In the genomic region with DNA sequence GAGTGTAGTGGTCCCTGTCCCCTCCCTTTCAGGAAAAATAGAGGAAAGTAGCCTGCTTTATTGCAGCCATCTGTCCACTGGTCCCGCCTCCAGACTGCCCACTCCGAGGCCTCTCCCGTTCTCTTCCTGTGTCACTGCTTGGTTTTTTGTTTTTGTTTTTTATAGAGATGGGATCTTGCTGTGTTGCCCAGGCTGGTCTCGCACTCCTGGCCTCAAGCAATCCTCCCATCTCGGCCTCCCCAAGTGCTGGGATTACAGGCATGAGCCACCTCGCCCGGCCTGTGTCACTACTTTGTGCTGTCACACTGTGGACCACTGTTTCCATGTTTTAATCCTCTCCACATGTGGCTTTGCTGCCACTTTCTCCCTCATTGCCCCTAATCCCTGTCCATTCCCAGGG, we compare ENCODE assay signal across 28 cellular contexts.
"Had no signal": no experiment of that assay in that cellular context is flagged by ENCODE, and none has a peak within 500 bp of the region (broad histone marks: within the 10 kb centered on the region; RNA-seq: fewer than 3 reads in every experiment).

No MANE protein-coding gene starts in this region.

- H3K27ac ChIP-seq: coronary artery, esophagus squamous epithelium, neural progenitor cell, parathyroid adenoma, suprapubic skin, upper lobe of right lung, uterus had no signal

- H3K4me3 ChIP-seq: coronary artery, esophagus squamous epithelium, lung, mucosa of descending colon, neural progenitor cell, smooth muscle cell, suprapubic skin, transverse colon, upper lobe of right lung, uterus had no signal

- H3K4me2 ChIP-seq: neural progenitor cell, smooth muscle cell had no signal

- DNase-seq: dermis blood vessel endothelial cell; effector memory CD4-positive, alpha-beta T cell; erythroblast; esophagus squamous epithelium; foreskin melanocyte; head of caudate nucleus; mucosa of descending colon; naive B cell; stimulated activated CD4-positive, alpha-beta T cell treated with anti-CD3 and anti-CD28 coated beads, Interleukin-12 subunit alpha, Interleukin-12 subunit beta, amount 100 ng/mL, for 4 hours; stimulated activated CD4-positive, alpha-beta T cell treated with anti-CD3 and anti-CD28 coated beads, Interleukin-1b, Interleukin-23, amount 100 ng/mL, for 48 hours; stimulated activated CD4-positive, alpha-beta T cell treated with anti-CD3 and anti-CD28 coated beads, Interleukin-4, amount 100 ng/mL, for 1 hour; stimulated activated CD8-positive, alpha-beta memory T cell treated with anti-CD3 and anti-CD28 coated beads, Interleukin-4, amount 100 ng/mL, for 48 hours; stimulated activated naive CD4-positive, alpha-beta T cell; stimulated activated naive CD8-positive, alpha-beta T cell treated with anti-CD3 and anti-CD28 coated beads, Interleukin-15, amount 100 ng/mL, for 72 hours; transverse colon; upper lobe of right lung; uterus had no signal

- H3K4me1 ChIP-seq: parathyroid adenoma, uterus had no signal

- H2AFZ ChIP-seq: neural progenitor cell, parathyroid adenoma had no signal

- H3K27ac Mint-ChIP-seq: memory B cell; naive B cell; natural killer cell treated with Interleukin-12 subunit alpha and Interleukin-12 subunit beta and Interleukin-15 and Interleukin-18, amount 100 ng/mL, for 72 hours; neural progenitor cell; progenitor cell of endocrine pancreas; stimulated activated naive CD8-positive, alpha-beta T cell treated with anti-CD3 and anti-CD28 coated beads, Interleukin-15, amount 100 ng/mL, for 72 hours had no signal

- H3K27me3 ChIP-seq: suprapubic skin, upper lobe of right lung, uterus had no signal

- H3K9ac ChIP-seq: neural progenitor cell, parathyroid adenoma had no signal

- H3K36me3 ChIP-seq: esophagus squamous epithelium, neural progenitor cell, suprapubic skin, transverse colon, upper lobe of right lung, uterus had no signal

- H3K9me3 Mint-ChIP-seq: natural killer cell treated with Interleukin-12 subunit alpha and Interleukin-12 subunit beta and Interleukin-15 and Interleukin-18, amount 100 ng/mL, for 72 hours had no signal

- H3K4me3 Mint-ChIP-seq: memory B cell; naive B cell; natural killer cell treated with Interleukin-12 subunit alpha and Interleukin-12 subunit beta and Interleukin-15 and Interleukin-18, amount 100 ng/mL, for 72 hours; neural progenitor cell; stimulated activated naive CD8-positive, alpha-beta T cell treated with anti-CD3 and anti-CD28 coated beads, Interleukin-15, amount 100 ng/mL, for 72 hours had no signal

- H3K9me3 ChIP-seq: esophagus squamous epithelium, mucosa of descending colon, suprapubic skin, transverse colon, upper lobe of right lung, uterus had no signal

- ATAC-seq: left lobe of liver; mucosa of descending colon; natural killer cell treated with Interleukin-12 subunit alpha and Interleukin-12 subunit beta and Interleukin-15 and Interleukin-18, amount 100 ng/mL, for 72 hours; sciatic nerve; stimulated activated naive CD8-positive, alpha-beta T cell treated with anti-CD3 and anti-CD28 coated beads, Interleukin-15, amount 100 ng/mL, for 72 hours; upper lobe of right lung had no signal
